In the genomic region with DNA sequence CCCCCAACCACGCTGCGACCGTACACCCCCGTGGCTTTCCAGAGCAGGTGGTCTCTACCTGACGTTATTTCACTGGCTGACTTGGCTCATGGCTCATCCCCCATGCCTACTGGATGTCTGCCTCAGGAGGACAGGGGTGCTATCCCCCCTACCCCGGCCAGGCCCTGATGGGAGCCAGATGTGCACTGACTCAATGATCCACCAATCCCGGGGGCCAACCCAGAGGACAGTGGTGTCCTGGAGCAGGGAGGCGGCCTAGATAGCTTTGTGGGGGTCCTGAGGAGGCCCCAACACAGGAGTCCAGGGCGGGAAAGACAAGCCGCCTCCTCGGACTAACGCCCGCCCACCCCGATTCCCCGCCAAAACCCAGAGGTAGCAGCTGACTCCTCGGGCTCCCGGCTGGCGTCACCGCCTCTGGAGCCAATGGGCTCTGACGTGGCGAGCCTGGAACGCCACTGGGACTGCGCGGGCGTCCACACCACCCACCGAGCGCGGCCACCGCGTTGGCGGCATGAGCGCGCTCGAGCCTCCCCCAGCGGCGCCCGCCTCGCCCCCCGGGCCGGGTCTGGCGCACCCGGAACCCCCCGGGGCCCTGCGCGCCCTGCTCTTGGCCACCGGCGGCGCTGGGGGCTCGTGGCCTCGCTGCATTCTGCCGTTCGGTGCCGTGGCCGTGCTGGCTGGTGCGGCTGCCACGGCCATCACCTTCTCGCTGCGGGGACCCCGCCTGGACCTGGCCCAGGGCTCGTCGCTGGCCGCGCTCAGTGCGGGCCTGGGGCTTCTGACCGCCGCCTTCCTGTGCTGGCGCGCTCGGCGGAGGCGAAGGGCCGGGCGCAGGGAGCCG, we compare ENCODE assay signal across 1 cellular context.
TF ChIP-seq lines count a peak whose summit lies in the region.

No MANE protein-coding gene starts in this region.

TF ChIP-seq in WTC11, 78 proteins besides CTCF, POLR2A, EP300 and RAD21 (continued from another document):
- TF ChIP-seq ZNF425 (CRISPR knock-in tag; conservative IDR thresholded peaks at IDR 0.05): no peak
- no peak for TF ChIP-seq FOXK1 (CRISPR knock-in tag; IDR thresholded peaks at IDR 0.05)
- no peak for TF ChIP-seq NR3C1 (CRISPR knock-in tag; conservative IDR thresholded peaks at IDR 0.05; ENCODE audit: low read depth)
- no peak for TF ChIP-seq SOX15 (CRISPR knock-in tag; IDR thresholded peaks at IDR 0.05)
- TF ChIP-seq PREB (CRISPR knock-in tag; IDR thresholded peaks at IDR 0.05; ENCODE audit: borderline replicate concordance): no peak
